Comparison of ENCODE assay signal across 23 cellular contexts in genomic region chr7:103932389-103932788, GRCh38. TPM values are rescaled to one million over a fixed set of nuclear protein-coding genes. Genes with fewer than 3 reads are reported as not detected.
"Had no signal": no experiment of that assay in that cellular context is flagged by ENCODE, and none has a peak within 500 bp of the region (broad histone marks: within the 10 kb centered on the region; RNA-seq: fewer than 3 reads in every experiment).

No MANE protein-coding gene starts in this region.

- H3K36me3 Mint-ChIP-seq: naive thymus-derived CD8-positive, alpha-beta T cell; stimulated activated naive B cell treated with anti-CD40 and anti-IgM and Interleukin-4, amounts not matched to agents 10 μg/mL and 1 μg/mL and 100 μg/mL, for 72 hours had no signal

- H3K9me3 Mint-ChIP-seq: activated CD8-positive, alpha-beta T cell treated with anti-CD3 and anti-CD28 coated beads for 36 hours; activated T-cell treated with anti-CD3 and anti-CD28 coated beads, Interleukin-2, amount 50 U/mL, for 4 hours; activated T-helper 17 cell treated with anti-CD3 and anti-CD28 coated beads, Interleukin-2, amount 50 U/mL, for 72 hours; neural crest cell had no signal

- DNase-seq: activated CD4-positive, alpha-beta T cell treated with anti-CD3 and anti-CD28 coated beads for 1 hour; activated CD4-positive, alpha-beta T cell treated with anti-CD3 and anti-CD28 coated beads, Interleukin-2, amount 50 U/mL, for 1 hour; activated CD8-positive, alpha-beta T cell treated with anti-CD3 and anti-CD28 coated beads for 36 hours; activated gamma-delta T cell treated with Interleukin-2 at 50 U/mL for 16 hours; activated naive CD4-positive, alpha-beta T cell treated with anti-CD3 and anti-CD28 coated beads, Interleukin-2, amount 50 U/mL, for 16 hours; activated T-cell treated with anti-CD3 and anti-CD28 coated beads, Interleukin-2, amount 50 U/mL, for 4 hours; amniotic stem cell; brain microvascular endothelial cell; foreskin fibroblast; heart right ventricle; left lung; lower lobe of right lung; mesenchymal stem cell; naive thymus-derived CD8-positive, alpha-beta T cell; nucleus accumbens; pancreas; stimulated activated CD4-positive, alpha-beta T cell treated with anti-CD3 and anti-CD28 coated beads, Interleukin-15, amount 100 ng/mL, for 24 hours; stimulated activated CD4-positive, alpha-beta T cell treated with anti-CD3 and anti-CD28 coated beads, Interleukin-2, amount 100 ng/mL, for 24 hours; stimulated activated naive B cell treated with anti-CD40 and anti-IgM and Interleukin-4, amounts not matched to agents 10 μg/mL and 1 μg/mL and 100 μg/mL, for 72 hours; tibial artery; upper lobe of right lung had no signal

- H3K4me3 Mint-ChIP-seq: activated CD8-positive, alpha-beta T cell treated with anti-CD3 and anti-CD28 coated beads for 36 hours; activated T-cell treated with anti-CD3 and anti-CD28 coated beads, Interleukin-2, amount 50 U/mL, for 4 hours; activated T-helper 17 cell treated with anti-CD3 and anti-CD28 coated beads, Interleukin-2, amount 50 U/mL, for 72 hours; naive thymus-derived CD8-positive, alpha-beta T cell; neural crest cell; stimulated activated naive B cell treated with anti-CD40 and anti-IgM and Interleukin-4, amounts not matched to agents 10 μg/mL and 1 μg/mL and 100 μg/mL, for 72 hours had no signal

- H3K27ac Mint-ChIP-seq: activated CD8-positive, alpha-beta T cell treated with anti-CD3 and anti-CD28 coated beads for 36 hours; activated T-helper 17 cell treated with anti-CD3 and anti-CD28 coated beads, Interleukin-2, amount 50 U/mL, for 72 hours; naive thymus-derived CD8-positive, alpha-beta T cell; stimulated activated naive B cell treated with anti-CD40 and anti-IgM and Interleukin-4, amounts not matched to agents 10 μg/mL and 1 μg/mL and 100 μg/mL, for 72 hours had no signal

- H3K4me1 Mint-ChIP-seq: activated T-helper 17 cell treated with anti-CD3 and anti-CD28 coated beads, Interleukin-2, amount 50 U/mL, for 72 hours; naive thymus-derived CD8-positive, alpha-beta T cell; stimulated activated naive B cell treated with anti-CD40 and anti-IgM and Interleukin-4, amounts not matched to agents 10 μg/mL and 1 μg/mL and 100 μg/mL, for 72 hours had no signal

RNA-seq across cellular contexts. Expression of gene RELN, which starts 57.1 kb away (rescaled TPM):
- total RNA-seq: activated CD8-positive, alpha-beta T cell treated with anti-CD3 and anti-CD28 coated beads for 36 hours; activated T-helper 17 cell treated with anti-CD3 and anti-CD28 coated beads, Interleukin-2, amount 50 U/mL, for 72 hours; naive thymus-derived CD8-positive, alpha-beta T cell had no signal
